In the genomic region with DNA sequence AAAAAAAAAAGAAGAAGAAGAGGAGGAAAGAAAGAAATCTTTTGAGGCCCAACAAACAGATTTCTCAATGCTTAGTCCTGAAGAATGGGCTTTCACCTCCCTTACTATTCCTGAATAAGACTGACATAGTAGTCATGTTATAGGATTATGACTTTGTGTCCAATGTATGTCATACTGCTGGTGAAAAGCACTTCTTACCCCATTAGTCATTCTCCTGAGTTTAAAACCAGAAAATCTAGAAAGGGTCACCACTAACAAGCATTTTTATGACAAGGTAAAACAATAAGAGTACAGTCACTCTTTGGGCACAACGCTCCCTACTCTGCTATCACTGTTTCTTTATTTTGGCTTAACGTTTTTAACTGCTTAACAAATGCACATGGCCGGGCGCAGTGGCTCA, we compare ENCODE assay signal across 13 cellular contexts.
DNase-seq lines count a peak whose midpoint lies in the region; ATAC-seq lines count a peak whose summit lies in the region.
"Had no signal": no experiment of that assay in that cellular context is flagged by ENCODE, and none has a peak within 500 bp of the region (broad histone marks: within the 10 kb centered on the region; RNA-seq: fewer than 3 reads in every experiment).

No MANE protein-coding gene starts in this region.

- intact Hi-C loops in activated CD4-positive, alpha-beta T cell treated with anti-CD3 and anti-CD28 coated beads for 36 hours (cut with DNase I, micrococcal nuclease) = loop anchor here in 1 of 2 experiments (5.0 kb wide), 1 partner anchor 86 kb away; a partner anchor contains a TSS
- intact Hi-C loops in cardiac septum (cut with DNase I) = no loop called here

- ATAC-seq in activated CD4-positive, alpha-beta T cell treated with anti-CD3 and anti-CD28 coated beads for 36 hours = peak; percentile 34
- ATAC-seq in esophagus mucosa = peak; percentile 95
- ATAC-seq: HCT116 had no signal

- no peaks in the 10 kb centered on the region for H3K27me3 Mint-ChIP-seq in activated CD4-positive, alpha-beta T cell treated with anti-CD3 and anti-CD28 coated beads for 36 hours
- H3K27me3 Mint-ChIP-seq: CD8-positive, alpha-beta memory T cell had no signal

- peaks cover 60% of the 10 kb centered on the region for H3K4me1 Mint-ChIP-seq in activated CD4-positive, alpha-beta T cell treated with anti-CD3 and anti-CD28 coated beads for 36 hours

- CTCF ChIA-PET in activated CD4-positive, alpha-beta T cell treated with anti-CD3 and anti-CD28 coated beads for 36 hours (lab: Charles Lee) = no interaction called here

- no peaks in the 10 kb centered on the region for H3K36me3 Mint-ChIP-seq in activated CD4-positive, alpha-beta T cell treated with anti-CD3 and anti-CD28 coated beads for 36 hours (ENCODE audit: low read depth)
- H3K36me3 Mint-ChIP-seq: CD8-positive, alpha-beta memory T cell had no signal

- no peak overlapping the region for H3K27ac Mint-ChIP-seq in activated CD4-positive, alpha-beta T cell treated with anti-CD3 and anti-CD28 coated beads for 36 hours
- H3K27ac Mint-ChIP-seq: CD8-positive, alpha-beta memory T cell had no signal

- POLR2A ChIA-PET in activated CD4-positive, alpha-beta T cell treated with anti-CD3 and anti-CD28 coated beads for 36 hours (lab: Charles Lee) = no interaction called here

- H3K9me3 Mint-ChIP-seq in activated CD4-positive, alpha-beta T cell treated with anti-CD3 and anti-CD28 coated beads for 36 hours (ENCODE audit: low read depth) = no peaks in the 10 kb centered on the region
- H3K9me3 Mint-ChIP-seq: CD8-positive, alpha-beta memory T cell had no signal

- DNase-seq in activated CD4-positive, alpha-beta T cell treated with anti-CD3 and anti-CD28 coated beads for 36 hours = no peak
- DNase-seq in activated CD4-positive, alpha-beta T cell treated with anti-CD3 and anti-CD28 coated beads for 4 hours = no peak
- DNase-seq in RKO (ENCODE audit: low spot score) (peak; percentile 4), cardiac septum (ENCODE audit: low spot score) (no peak), cortex of kidney (lab: John Stamatoyannopoulos, UW) (no peak), germinal center (ENCODE audit: low spot score) (no peak)
- DNase-seq: AML-193; Caco-2; CD8-positive, alpha-beta memory T cell; DMS53; GF-D8 had no signal

- H3K4me3 Mint-ChIP-seq in activated CD4-positive, alpha-beta T cell treated with anti-CD3 and anti-CD28 coated beads for 36 hours = no peak overlapping the region
- H3K4me3 Mint-ChIP-seq: CD8-positive, alpha-beta memory T cell had no signal
